ENCODE assay signal across 35 cellular contexts in genomic region chr14:82441270-82441669, GRCh38.
"Had no signal": no experiment of that assay in that cellular context is flagged by ENCODE, and none has a peak within 500 bp of the region (broad histone marks: within the 10 kb centered on the region; RNA-seq: fewer than 3 reads in every experiment).

No MANE protein-coding gene starts in this region.

- H3K9me3 Mint-ChIP-seq: activated CD4-positive, alpha-beta T cell treated with anti-CD3 and anti-CD28 coated beads, Interleukin-2, amount 10 ng/mL, durations not matched to agents 24 days and 14 days had no signal

- H3K36me3 ChIP-seq: adrenal gland, brain microvascular endothelial cell, breast epithelium had no signal

- DNase-seq: activated B cell treated with CpG ODN at 0.5 μM for 24 hours; activated CD4-positive, alpha-beta memory T cell treated with anti-CD3 and anti-CD28 coated beads for 36 hours; activated CD4-positive, alpha-beta T cell treated with anti-CD3 and anti-CD28 coated beads for 4 hours; activated CD4-positive, alpha-beta T cell treated with anti-CD3 and anti-CD28 coated beads, Interleukin-2, amount 10 ng/mL, durations not matched to agents 24 days and 14 days; activated CD4-positive, alpha-beta T cell treated with anti-CD3 and anti-CD28 coated beads, Interleukin-2, amount 50 U/mL, for 1 hour; activated CD4-positive, alpha-beta T cell treated with anti-CD3 and anti-CD28 coated beads, Interleukin-2, amount 50 U/mL, for 4 hours; activated CD4-positive, CD25-positive, alpha-beta regulatory T cell treated with anti-CD3 and anti-CD28 coated beads, Interleukin-2, amount 50 U/mL, for 72 hours; activated CD8-positive, alpha-beta memory T cell treated with anti-CD3 and anti-CD28 coated beads, Interleukin-2, amount 50 U/mL, for 4 hours; activated CD8-positive, alpha-beta T cell treated with anti-CD3 and anti-CD28 coated beads for 36 hours; activated effector memory CD4-positive, alpha-beta T cell treated with anti-CD3 and anti-CD28 coated beads, Interleukin-2, amount 50 U/mL, for 16 hours; activated gamma-delta T cell treated with Interleukin-2 at 50 U/mL for 16 hours; activated naive CD4-positive, alpha-beta T cell; activated naive CD4-positive, alpha-beta T cell treated with anti-CD3 and anti-CD28 coated beads for 36 hours; activated naive CD4-positive, alpha-beta T cell treated with anti-CD3 and anti-CD28 coated beads, Interleukin-2, amount 50 U/mL, for 16 hours; activated naive CD8-positive, alpha-beta T cell treated with anti-CD3 and anti-CD28 coated beads for 36 hours; activated T-cell treated with anti-CD3 and anti-CD28 coated beads, Interleukin-2, amount 50 U/mL, for 24 hours; activated T-cell treated with anti-CD3 and anti-CD28 coated beads, Interleukin-2, amount 50 U/mL, for 48 hours; adrenal gland; amniotic stem cell; aorta; body of pancreas; brain microvascular endothelial cell; central memory CD4-positive, alpha-beta T cell; T-helper 1 cell; T-helper 2 cell; T-helper 9 cell had no signal

- H3K9me3 ChIP-seq: adrenal gland, body of pancreas, breast epithelium had no signal

- ATAC-seq: activated CD8-positive, alpha-beta T cell treated with anti-CD3 and anti-CD28 coated beads for 36 hours; activated naive CD4-positive, alpha-beta T cell treated with anti-CD3 and anti-CD28 coated beads, Interleukin-2, amount 50 U/mL, for 72 hours; activated T-helper 17 cell treated with anti-CD3 and anti-CD28 coated beads, Interleukin-2, amount 50 U/mL, for 72 hours; body of pancreas had no signal

- FAIRE-seq: astrocyte, TTC549 had no signal

- H3K27ac Mint-ChIP-seq: activated B cell treated with CpG ODN at 0.5 μM for 24 hours; activated CD4-positive, alpha-beta memory T cell treated with anti-CD3 and anti-CD28 coated beads for 36 hours; activated CD4-positive, alpha-beta T cell treated with anti-CD3 and anti-CD28 coated beads, Interleukin-2, amount 10 ng/mL, durations not matched to agents 24 days and 14 days; activated CD8-positive, alpha-beta T cell treated with anti-CD3 and anti-CD28 coated beads for 36 hours; activated naive CD4-positive, alpha-beta T cell treated with anti-CD3 and anti-CD28 coated beads for 36 hours; activated naive CD4-positive, alpha-beta T cell treated with anti-CD3 and anti-CD28 coated beads, Interleukin-2, amount 50 U/mL, for 72 hours; activated naive CD8-positive, alpha-beta T cell treated with anti-CD3 and anti-CD28 coated beads for 36 hours; activated T-cell treated with anti-CD3 and anti-CD28 coated beads, Interleukin-2, amount 50 U/mL, for 24 hours; activated T-helper 1 cell treated with anti-CD3 and anti-CD28 coated beads, Interleukin-12 subunit alpha, Interleukin-12 subunit beta, Interleukin-2, Interleukin-4 antibody, amounts not matched to agents 30 ng/mL and 10 ng/mL and 1 ng/mL, durations not matched to agents 14 hours and 24 hours and 36 hours; activated T-helper 17 cell treated with anti-CD3 and anti-CD28 coated beads, Interleukin-2, amount 50 U/mL, for 72 hours; T-helper 1 cell treated with Interleukin-12 subunit alpha and Interleukin-12 subunit beta and Interleukin-4 antibody, amounts not matched to agents 30 μg/mL and 1 μg/mL, for 36 hours; T-helper 2 cell treated with Interferon-gamma antibody and Interleukin-4, amounts not matched to agents 5 μg/mL and 100 μg/mL, for 36 hours had no signal

- H3K36me3 Mint-ChIP-seq: activated CD4-positive, alpha-beta memory T cell treated with anti-CD3 and anti-CD28 coated beads for 36 hours; activated naive CD4-positive, alpha-beta T cell treated with anti-CD3 and anti-CD28 coated beads, Interleukin-2, amount 50 U/mL, for 72 hours; activated naive CD8-positive, alpha-beta T cell treated with anti-CD3 and anti-CD28 coated beads for 36 hours had no signal

- H3K4me1 Mint-ChIP-seq: activated B cell treated with CpG ODN at 0.5 μM for 24 hours; activated CD4-positive, alpha-beta T cell treated with anti-CD3 and anti-CD28 coated beads, Interleukin-2, amount 10 ng/mL, durations not matched to agents 24 days and 14 days; activated naive CD8-positive, alpha-beta T cell treated with anti-CD3 and anti-CD28 coated beads for 36 hours; activated T-helper 17 cell treated with anti-CD3 and anti-CD28 coated beads, Interleukin-2, amount 50 U/mL, for 72 hours had no signal

- H3K4me3 Mint-ChIP-seq: activated B cell treated with CpG ODN at 0.5 μM for 24 hours; activated CD4-positive, alpha-beta memory T cell treated with anti-CD3 and anti-CD28 coated beads for 36 hours; activated CD4-positive, alpha-beta T cell treated with anti-CD3 and anti-CD28 coated beads, Interleukin-2, amount 10 ng/mL, durations not matched to agents 24 days and 14 days; activated CD8-positive, alpha-beta T cell treated with anti-CD3 and anti-CD28 coated beads for 36 hours; activated naive CD4-positive, alpha-beta T cell treated with anti-CD3 and anti-CD28 coated beads for 36 hours; activated naive CD8-positive, alpha-beta T cell treated with anti-CD3 and anti-CD28 coated beads for 36 hours; activated T-cell treated with anti-CD3 and anti-CD28 coated beads, Interleukin-2, amount 50 U/mL, for 24 hours; activated T-helper 1 cell treated with anti-CD3 and anti-CD28 coated beads, Interleukin-12 subunit alpha, Interleukin-12 subunit beta, Interleukin-2, Interleukin-4 antibody, amounts not matched to agents 30 ng/mL and 10 ng/mL and 1 ng/mL, durations not matched to agents 14 hours and 24 hours and 36 hours; activated T-helper 17 cell treated with anti-CD3 and anti-CD28 coated beads, Interleukin-2, amount 50 U/mL, for 72 hours; T-helper 1 cell treated with Interleukin-12 subunit alpha and Interleukin-12 subunit beta and Interleukin-4 antibody, amounts not matched to agents 30 μg/mL and 1 μg/mL, for 36 hours; T-helper 2 cell treated with Interferon-gamma antibody and Interleukin-4, amounts not matched to agents 5 μg/mL and 100 μg/mL, for 36 hours had no signal

- H3K27ac ChIP-seq: adrenal gland, body of pancreas, brain microvascular endothelial cell, breast epithelium, VCaP had no signal

- H3K4me1 ChIP-seq: adrenal gland, body of pancreas, breast epithelium had no signal

- H3K27me3 ChIP-seq: adrenal gland, body of pancreas, brain microvascular endothelial cell, breast epithelium had no signal

- H3K27me3 Mint-ChIP-seq: activated B cell treated with CpG ODN at 0.5 μM for 24 hours; activated CD4-positive, alpha-beta memory T cell treated with anti-CD3 and anti-CD28 coated beads for 36 hours; activated CD4-positive, alpha-beta T cell treated with anti-CD3 and anti-CD28 coated beads, Interleukin-2, amount 10 ng/mL, durations not matched to agents 24 days and 14 days; activated CD8-positive, alpha-beta T cell treated with anti-CD3 and anti-CD28 coated beads for 36 hours; activated naive CD8-positive, alpha-beta T cell treated with anti-CD3 and anti-CD28 coated beads for 36 hours; activated T-cell treated with anti-CD3 and anti-CD28 coated beads, Interleukin-2, amount 50 U/mL, for 24 hours; activated T-helper 17 cell treated with anti-CD3 and anti-CD28 coated beads, Interleukin-2, amount 50 U/mL, for 72 hours had no signal

- H3K4me3 ChIP-seq: adrenal gland, body of pancreas, breast epithelium had no signal
